8 cellular contexts compared by ENCODE assay signal in genomic region chr17:48307814-48308411, GRCh38.
DNase-seq lines count a peak whose midpoint lies in the region; ATAC-seq and TF ChIP-seq lines count a peak whose summit lies in the region.

No MANE protein-coding gene starts in this region.

- peaks cover 16% of the 10 kb centered on the region for H3K27me3 Mint-ChIP-seq in Caco-2 (ENCODE audit: insufficient read depth, unreplicated experiment)

- H3K4me1 Mint-ChIP-seq in Caco-2 (ENCODE audit: low read depth, unreplicated experiment): peaks cover 14% of the 10 kb centered on the region

- DNase-seq in Caco-2 (peak; percentile 83), HT1080 (ENCODE audit: low read depth) (peak; percentile 57), Panc1 (ENCODE audit: low read depth, low spot score) (peak; percentile 36), heart left ventricle (peak in 3 of 5 donors; percentile 10 to 28 (median 24)), sigmoid colon (peak; percentile 69)
- peak; percentile 7 for DNase-seq in activated gamma-delta T cell treated with anti-CD3 and anti-CD28 coated beads, Interleukin-2, amount 50 U/mL, for 16 hours (ENCODE audit: low read depth)

- H3K36me3 ChIP-seq in Caco-2 (ENCODE audit: control insufficient read depth, insufficient read depth, low read length) (no peaks in the 10 kb centered on the region), Panc1 (ENCODE audit: control insufficient read depth, insufficient read depth, low read length) (no peaks in the 10 kb centered on the region), heart left ventricle (no peaks in the 10 kb centered on the region), sigmoid colon (no peaks in the 10 kb centered on the region)

- BruUV-seq in Caco-2 (replicated peaks; lab: Mats Ljungman, UMichigan) (no TSS peak), Panc1 (replicated peaks; lab: Mats Ljungman, UMichigan) (no TSS peak)

- no peak overlapping the region for H3K4me3 Mint-ChIP-seq in Caco-2 (ENCODE audit: unreplicated experiment)

- peaks cover 15% of the 10 kb centered on the region for H3K4me1 ChIP-seq in Caco-2
- no peaks in the 10 kb centered on the region for H3K4me1 ChIP-seq in Panc1 (ENCODE audit: control insufficient read depth, insufficient read depth, low read length)
- peaks cover 0 to 7% (median 0%) of the 10 kb centered on the region in 12 donors for H3K4me1 ChIP-seq in heart left ventricle
- H3K4me1 ChIP-seq in sigmoid colon: no peaks in the 10 kb centered on the region

- H3K36me3 Mint-ChIP-seq in Caco-2 (ENCODE audit: insufficient read depth, unreplicated experiment): no peaks in the 10 kb centered on the region

- H3K9me3 ChIP-seq in Caco-2: no peaks in the 10 kb centered on the region
- H3K9me3 ChIP-seq in Panc1 (ENCODE audit: control insufficient read depth, insufficient read depth, low read depth, low read length): no peaks in the 10 kb centered on the region
- H3K9me3 ChIP-seq in heart left ventricle: no peaks in the 10 kb centered on the region
- no peaks in the 10 kb centered on the region for H3K9me3 ChIP-seq in sigmoid colon

- TF ChIP-seq CTCF in Caco-2 (IDR thresholded peaks at IDR 0.05; ENCODE audit: insufficient read depth in 1 of 2, low read depth in 1 of 2, low read length in 1 of 2, severe bottlenecking in 1 of 2, unreplicated experiment in 1 of 2) (peak; percentile 99 to 100), Panc1 (IDR thresholded peaks at IDR 0.05) (peak; percentile 96), heart left ventricle (IDR thresholded peaks at IDR 0.05) (peak; percentile 51 to 84 (median 69)), sigmoid colon (IDR thresholded peaks at IDR 0.05) (peak; percentile 37 to 79 (median 58))

- H3K4me3 ChIP-seq in Caco-2 (ENCODE audit: low read depth, low read length): no peak overlapping the region
- H3K4me3 ChIP-seq in Panc1 (ENCODE audit: low read depth in 2 of 2, low read length in 2 of 2): no peak overlapping the region
- no peak overlapping the region for H3K4me3 ChIP-seq in heart left ventricle
- H3K4me3 ChIP-seq in sigmoid colon: no peak overlapping the region

- no peak for TF ChIP-seq EP300 in sigmoid colon (IDR thresholded peaks at IDR 0.05)

- TF ChIP-seq POLR2A in heart left ventricle (IDR thresholded peaks at IDR 0.05): no peak
- TF ChIP-seq POLR2A in sigmoid colon (IDR thresholded peaks at IDR 0.05): no peak

- ATAC-seq in Panc1: peak; percentile 98
- peak in 2 of 4 donors; percentile 53 to 58 for ATAC-seq in heart left ventricle
- ATAC-seq in GM18502 (IDR thresholded peaks at IDR 0.05; ENCODE audit: poor library complexity, unreplicated experiment): no peak
- ATAC-seq in HG02852 (IDR thresholded peaks at IDR 0.05; ENCODE audit: unreplicated experiment): no peak

- H3K27me3 ChIP-seq in Caco-2 (replicated peaks; ENCODE audit: control insufficient read depth, insufficient read depth, low read length) (no peaks in the 10 kb centered on the region), Panc1 (ENCODE audit: control insufficient read depth, insufficient read depth, low read length) (no peaks in the 10 kb centered on the region; the same call in 1 of the 2 replicates), heart left ventricle (peaks cover 0 to 86% (median 47%) of the 10 kb centered on the region in 9 donors), sigmoid colon (peaks cover 16 to 99% (median 41%) of the 10 kb centered on the region in 3 donors)

- WGBS in heart left ventricle, 4 donors: 19 to 23% (median 20%) methylated on average over 4 of the region's 4 CpGs
- 16 to 32% methylated on average over 4 of the region's 4 CpGs for WGBS in sigmoid colon, 2 donors

- no peak overlapping the region for H3K27ac ChIP-seq in Panc1 (ENCODE audit: low read length)
- no peak overlapping the region for H3K27ac ChIP-seq in heart left ventricle
- H3K27ac ChIP-seq in sigmoid colon: no peak overlapping the region

- H3K9me3 Mint-ChIP-seq in Caco-2 (ENCODE audit: unreplicated experiment): no peaks in the 10 kb centered on the region

- intact Hi-C loops in Caco-2 (cut with micrococcal nuclease; ENCODE audit: unreplicated experiment) (loop anchor here (1.0 to 5.0 kb wide), 5 partner anchors 46 to 310 kb away; no protein-coding TSS in a partner anchor), Panc1 (cut with micrococcal nuclease; ENCODE audit: unreplicated experiment) (no loop called here), heart left ventricle (cut with DNase I) (loop anchor here in 2 of 10 donors (1.0 to 10.0 kb wide), 2 partner anchors 53 to 310 kb away; no protein-coding TSS in a partner anchor), sigmoid colon (cut with DNase I) (loop anchor here (2.0 kb wide), 1 partner anchor 311 kb away; no protein-coding TSS in a partner anchor)

- POLR2A ChIA-PET in Caco-2 (lab: Charles Lee): no interaction called here
- POLR2A ChIA-PET in Panc1 (lab: Charles Lee): interaction anchor here (0.6 kb wide), 1 partner anchor 260 kb away, joined by 5 read pairs; the partner anchor contains the start of gene NFE2L1

- CTCF ChIA-PET in Caco-2 (lab: Charles Lee) (interaction anchor here (0.6 to 3.0 kb wide), 29 partner anchors 9 to 318 kb away, joined by 3 to 50 read pairs (median 5); partner anchors contain the start of gene HOXB9), Panc1 (lab: Charles Lee) (interaction anchor here (0.5 to 1.0 kb wide), 8 partner anchors 48 to 421 kb away, joined by 3 to 10 read pairs (median 4); partner anchors contain the start of genes HOXB13 and HOXB5)

- in situ Hi-C loops in Panc1 (cut with HindIII; ENCODE audit: low pct_unique_long_range_greater_than_20kb, low sequenced_read_pairs): no loop called here

- no peak overlapping the region for H3K27ac Mint-ChIP-seq in Caco-2 (ENCODE audit: unreplicated experiment)

Comparison
In these comparisons a context has a peak if more than half of its experiments do, and no peak if none do; other contexts are left out.
1. DNase-seq: peak in every context shown above with its lines; median percentile 83 in Caco-2; 69 in sigmoid colon; 57 in HT1080; 36 in Panc1; 24 in heart left ventricle; 7 in activated gamma-delta T cell treated with anti-CD3 and anti-CD28 coated beads, Interleukin-2, amount 50 U/mL, for 16 hours.